ENCODE assay signal across 22 cellular contexts in the genomic region with DNA sequence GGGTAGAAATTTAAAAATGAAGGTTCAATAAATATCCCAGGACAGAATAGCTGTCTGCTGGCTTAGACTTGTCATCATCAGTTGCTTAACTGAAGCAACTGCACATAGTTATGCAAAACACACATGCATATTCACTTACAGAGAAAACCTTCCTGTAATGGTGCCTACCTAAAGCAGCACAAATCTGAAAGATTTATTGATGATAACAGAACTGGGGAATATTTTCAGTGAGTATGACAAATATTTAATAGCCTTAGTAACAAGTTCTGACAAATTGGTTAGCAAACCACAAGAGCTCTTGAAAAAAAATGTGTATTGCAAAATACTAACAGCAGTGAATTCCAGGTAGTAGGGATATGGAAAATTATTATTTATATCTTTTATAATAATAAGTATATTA.
DNase-seq lines count a peak whose midpoint lies in the region; ATAC-seq and TF ChIP-seq lines count a peak whose summit lies in the region.
"Had no signal": no experiment of that assay in that cellular context is flagged by ENCODE, and none has a peak within 500 bp of the region (broad histone marks: within the 10 kb centered on the region; RNA-seq: fewer than 3 reads in every experiment).

No MANE protein-coding gene starts in this region.

- no peak overlapping the region for H3K4me3 ChIP-seq in AG10803 (ENCODE audit: low read length)
- no peak overlapping the region for H3K4me3 ChIP-seq in adipocyte (ENCODE audit: low read length)
- no peak overlapping the region for H3K4me3 ChIP-seq in fibroblast of lung (replicated peaks in 1 of 4; ENCODE audit: control extremely low read depth in 1 of 4, insufficient read depth in 1 of 4, low read depth in 3 of 4, low read length in 4 of 4)
- no peak overlapping the region for H3K4me3 ChIP-seq in tibial nerve
- H3K4me3 ChIP-seq: A549, GM23248 had no signal

- H3K9ac ChIP-seq in adipocyte (ENCODE audit: low read length): no peak overlapping the region
- no peak overlapping the region for H3K9ac ChIP-seq in fibroblast of lung (ENCODE audit: insufficient read depth, low read length)
- H3K9ac ChIP-seq: GM23248, KMS-11 had no signal

- TF ChIP-seq POLR2A in tibial nerve (IDR thresholded peaks at IDR 0.05): no peak

- H3K4me2 ChIP-seq in fibroblast of lung (ENCODE audit: extremely low read depth, insufficient read depth, low read length): no peak overlapping the region
- H3K4me2 ChIP-seq: A549, KMS-11 had no signal

- H3K36me3 Mint-ChIP-seq in activated naive CD4-positive, alpha-beta T cell treated with anti-CD3 and anti-CD28 coated beads, Interleukin-2, amount 50 U/mL, for 72 hours: no peaks in the 10 kb centered on the region
- H3K36me3 Mint-ChIP-seq: CD4-positive, CD25-positive, alpha-beta regulatory T cell had no signal

- H3K9me3 ChIP-seq in adipocyte (ENCODE audit: control insufficient read depth, low read length) (no peaks in the 10 kb centered on the region), fibroblast of lung (ENCODE audit: control insufficient read depth, insufficient read depth, low read depth, low read length) (no peaks in the 10 kb centered on the region), tibial nerve (no peaks in the 10 kb centered on the region)

- H3K79me2 ChIP-seq in fibroblast of lung (ENCODE audit: control insufficient read depth, insufficient read depth, low read length): no peaks in the 10 kb centered on the region

- no peaks in the 10 kb centered on the region for H3K9me3 Mint-ChIP-seq in activated naive CD4-positive, alpha-beta T cell treated with anti-CD3 and anti-CD28 coated beads, Interleukin-2, amount 50 U/mL, for 72 hours

- no peak for TF ChIP-seq EP300 in tibial nerve (IDR thresholded peaks at IDR 0.05)

- no peaks in the 10 kb centered on the region for H3K4me1 ChIP-seq in adipocyte (ENCODE audit: control insufficient read depth, insufficient read depth, low read length)
- no peaks in the 10 kb centered on the region for H3K4me1 ChIP-seq in fibroblast of lung (ENCODE audit: control insufficient read depth, extremely low read depth, insufficient read depth, low read length)
- H3K4me1 ChIP-seq in tibial nerve: peaks cover 0 to 6% (median 0%) of the 10 kb centered on the region in 4 donors
- H3K4me1 ChIP-seq: A549 had no signal

- no peak overlapping the region for H3K27ac ChIP-seq in fibroblast of lung (ENCODE audit: insufficient read depth, low read length)
- H3K27ac ChIP-seq in tibial nerve: no peak overlapping the region
- H3K27ac ChIP-seq: A549, GM23248, KMS-11 had no signal

- H4K20me1 ChIP-seq in fibroblast of lung (ENCODE audit: control insufficient read depth, extremely low read depth, insufficient read depth, low read length): no peaks in the 10 kb centered on the region

- H3K36me3 ChIP-seq in adipocyte (ENCODE audit: control insufficient read depth, insufficient read depth, low read length, severe bottlenecking) (no peaks in the 10 kb centered on the region), fibroblast of lung (ENCODE audit: control insufficient read depth, insufficient read depth, low read length) (no peaks in the 10 kb centered on the region), tibial nerve (no peaks in the 10 kb centered on the region)

- H3K27me3 ChIP-seq in adipocyte (replicated peaks; ENCODE audit: control insufficient read depth, insufficient read depth, low read length): no peaks in the 10 kb centered on the region
- H3K27me3 ChIP-seq in fibroblast of lung (ENCODE audit: control insufficient read depth, insufficient read depth, low read length): no peaks in the 10 kb centered on the region
- H3K27me3 ChIP-seq in tibial nerve: no peaks in the 10 kb centered on the region

- no peak overlapping the region for H3K27ac Mint-ChIP-seq in activated naive CD4-positive, alpha-beta T cell treated with anti-CD3 and anti-CD28 coated beads, Interleukin-2, amount 50 U/mL, for 72 hours
- H3K27ac Mint-ChIP-seq: CD4-positive, CD25-positive, alpha-beta regulatory T cell; H9 had no signal

- TF ChIP-seq CTCF in AG10803 (conservative IDR thresholded peaks at IDR 0.05; ENCODE audit: low read length) (no peak), fibroblast of lung (conservative IDR thresholded peaks at IDR 0.05 in 1 of 2, IDR thresholded peaks at IDR 0.05 in 1 of 2; ENCODE audit: low read depth in 1 of 2, low read length in 2 of 2) (no peak), tibial nerve (IDR thresholded peaks at IDR 0.05) (no peak)

- ATAC-seq in GM19035 (IDR thresholded peaks at IDR 0.05; ENCODE audit: unreplicated experiment): no peak
- no peak for ATAC-seq in activated naive CD4-positive, alpha-beta T cell treated with anti-CD3 and anti-CD28 coated beads, Interleukin-2, amount 50 U/mL, for 72 hours
- ATAC-seq: A549 had no signal

- DNase-seq in AG10803 (ENCODE audit: low read depth) (peak; percentile 4), HS-27A (ENCODE audit: low read depth) (peak; percentile 12), adipocyte (ENCODE audit: low read depth) (peak; percentile 4), fibroblast of lung (ENCODE audit: low read depth in 2 of 2) (peak; percentile 6 to 11), globus pallidus (ENCODE audit: low spot score) (no peak), tibial nerve (ENCODE audit: low spot score in 2 of 2) (no peak)
- no peak for DNase-seq in activated naive CD4-positive, alpha-beta T cell treated with anti-CD3 and anti-CD28 coated beads, Interleukin-2, amount 50 U/mL, for 72 hours (ENCODE audit: low spot score in 2 of 2)
- DNase-seq: CD4-positive, CD25-positive, alpha-beta regulatory T cell; COR-L47; DMS79; GM23248; H9; IMR-90; NCI-H1417; NCI-H1694 treated with DMSO at 0.1 percent for 48 hours; NCI-H446; NCI-H526; OCI-M1; SHP77 had no signal

- H2AFZ ChIP-seq in fibroblast of lung (ENCODE audit: low read length): no peak overlapping the region
- H2AFZ ChIP-seq: GM23248 had no signal

Comparison
In these comparisons a context has a peak if more than half of its experiments do, and no peak if none do; other contexts are left out.
1. DNase-seq: peak in AG10803 (single experiment), HS-27A (single experiment), adipocyte (single experiment) and fibroblast of lung (2 of 2); none in activated naive CD4-positive, alpha-beta T cell treated with anti-CD3 and anti-CD28 coated beads, Interleukin-2, amount 50 U/mL, for 72 hours (0 of 2), globus pallidus (single experiment) and tibial nerve (0 of 2).